18 cellular contexts compared by ENCODE assay signal in genomic region chr17:64723781-64724180, GRCh38.
A peak's percentile ranks its signal among the peaks of the same experiment; 100 is the strongest.
DNase-seq lines count a peak whose midpoint lies in the region; ATAC-seq and TF ChIP-seq lines count a peak whose summit lies in the region.
"Had no signal": no experiment of that assay in that cellular context is flagged by ENCODE, and none has a peak within 500 bp of the region (broad histone marks: within the 10 kb centered on the region; RNA-seq: fewer than 3 reads in every experiment).

No MANE protein-coding gene starts in this region.

- ATAC-seq in PC-3 = peak; percentile 28; the same call in 1 of the 2 replicates
- no peak for ATAC-seq in GM19397 (IDR thresholded peaks at IDR 0.05; ENCODE audit: unreplicated experiment)
- ATAC-seq in natural killer cell treated with Interleukin-12 subunit alpha and Interleukin-12 subunit beta and Interleukin-15 and Interleukin-18, amount 100 ng/mL, for 72 hours = no peak
- ATAC-seq: GM23338 had no signal

- TF ChIP-seq EP300 in esophagus muscularis mucosa (IDR thresholded peaks at IDR 0.05) = no peak

- H3K4me3 ChIP-seq in ACC112 (ENCODE audit: low read depth, low read length) (no peak overlapping the region), PC-3 (ENCODE audit: low read length) (no peak overlapping the region), esophagus muscularis mucosa (no peak overlapping the region), trophoblast cell (ENCODE audit: low read depth, low read length) (no peak overlapping the region), A673 (ENCODE audit: low read depth, low read length, poor library complexity, severe bottlenecking) (no peak overlapping the region), OCI-LY7 (ENCODE audit: low read depth, low read length, poor library complexity, severe bottlenecking) (no peak overlapping the region)
- H3K4me3 ChIP-seq: GM23338 had no signal

- no TSS peak for BruUV-seq in PC-3 (replicated peaks; lab: Mats Ljungman, UMichigan)
- no TSS peak for BruUV-seq in A673 (replicated peaks; lab: Mats Ljungman, UMichigan)
- no TSS peak for BruUV-seq in OCI-LY7 (replicated peaks; lab: Mats Ljungman, UMichigan)

- peak overlapping the region; percentile 51 for H2BK120ac ChIP-seq in trophoblast cell (ENCODE audit: insufficient read depth, low read length, poor library complexity)

- peak overlapping the region; percentile 80 for H2AFZ ChIP-seq in ACC112 (ENCODE audit: low read length, unreplicated experiment)
- H2AFZ ChIP-seq in PC-3 (ENCODE audit: low read length) = peak overlapping the region; percentile 64; the same call in 1 of the 2 replicates
- H2AFZ ChIP-seq in trophoblast cell (ENCODE audit: insufficient read depth, low read length, poor library complexity) = no peak overlapping the region
- no peak overlapping the region for H2AFZ ChIP-seq in OCI-LY7 (ENCODE audit: low read length)

- no peaks in the 10 kb centered on the region for H3K4me1 Mint-ChIP-seq in natural killer cell treated with Interleukin-12 subunit alpha and Interleukin-12 subunit beta and Interleukin-15 and Interleukin-18, amount 100 ng/mL, for 72 hours (ENCODE audit: low read depth in 2 of 2)
- H3K4me1 Mint-ChIP-seq: GM23338, memory B cell had no signal

- H4K12ac ChIP-seq in trophoblast cell (ENCODE audit: low read depth, low read length) = no peak overlapping the region

- H3K23ac ChIP-seq in trophoblast cell (ENCODE audit: low read length) = no peak overlapping the region

- H4K91ac ChIP-seq in trophoblast cell (ENCODE audit: low read depth, low read length) = peak overlapping the region; percentile 87

- no peaks in the 10 kb centered on the region for H3K27me3 ChIP-seq in ACC112 (ENCODE audit: insufficient read depth, low read length)
- H3K27me3 ChIP-seq in PC-3 (ENCODE audit: low read length) = no peaks in the 10 kb centered on the region
- H3K27me3 ChIP-seq in esophagus muscularis mucosa = no peaks in the 10 kb centered on the region
- no peaks in the 10 kb centered on the region for H3K27me3 ChIP-seq in trophoblast cell (ENCODE audit: insufficient read depth, low read length)
- no peaks in the 10 kb centered on the region for H3K27me3 ChIP-seq in A673 (replicated peaks; ENCODE audit: insufficient read depth, low read depth, low read length, poor library complexity)

- H3K4me2 ChIP-seq in PC-3 (ENCODE audit: low read length) (no peak overlapping the region), trophoblast cell (ENCODE audit: low read length) (no peak overlapping the region), OCI-LY7 (ENCODE audit: low read length) (no peak overlapping the region)
- H3K4me2 ChIP-seq: GM23338 had no signal

- H3K14ac ChIP-seq in trophoblast cell (ENCODE audit: low read length) = no peak overlapping the region

- H3K4me3 Mint-ChIP-seq in natural killer cell treated with Interleukin-12 subunit alpha and Interleukin-12 subunit beta and Interleukin-15 and Interleukin-18, amount 100 ng/mL, for 72 hours = no peak overlapping the region
- H3K4me3 Mint-ChIP-seq: GM23338, memory B cell had no signal

- DNase-seq in PC-3 = no peak
- DNase-seq in esophagus muscularis mucosa (ENCODE audit: extremely low spot score) = no peak
- no peak for DNase-seq in trophoblast cell
- no peak for DNase-seq in natural killer cell treated with Interleukin-12 subunit alpha and Interleukin-12 subunit beta and Interleukin-15 and Interleukin-18, amount 100 ng/mL, for 72 hours (ENCODE audit: low spot score)
- no peak for DNase-seq in A673 (ENCODE audit: low spot score)
- no peak for DNase-seq in OCI-LY7 (ENCODE audit: low spot score)
- DNase-seq: activated CD4-positive, alpha-beta T cell treated with anti-CD3 and anti-CD28 coated beads, Interleukin-2, amount 50 U/mL, for 1 hour; activated CD8-positive, alpha-beta memory T cell treated with anti-CD3 and anti-CD28 coated beads, Interleukin-2, amount 50 U/mL, for 4 hours; cortex of kidney; NCI-H510A treated with DMSO at 0.1 percent for 48 hours; occipital lobe; retina; T-helper 9 cell had no signal

- H3K79me1 ChIP-seq in trophoblast cell (ENCODE audit: low read length) = peaks cover 13% of the 10 kb centered on the region

- no peaks in the 10 kb centered on the region for H3F3A ChIP-seq in PC-3 (ENCODE audit: low read length, unreplicated experiment)

- no peak for TF ChIP-seq POLR2A in esophagus muscularis mucosa (IDR thresholded peaks at IDR 0.05; ENCODE audit: low read depth)

- no peaks in the 10 kb centered on the region for H3K9me3 ChIP-seq in PC-3 (ENCODE audit: low read length)
- no peaks in the 10 kb centered on the region for H3K9me3 ChIP-seq in esophagus muscularis mucosa
- H3K9me3 ChIP-seq in trophoblast cell (ENCODE audit: insufficient read depth, low read depth, low read length) = no peaks in the 10 kb centered on the region
- no peaks in the 10 kb centered on the region for H3K9me3 ChIP-seq in A673 (ENCODE audit: low read depth, low read length, poor library complexity, severe bottlenecking)
- H3K9me3 ChIP-seq in OCI-LY7 (ENCODE audit: low read length) = no peaks in the 10 kb centered on the region

- H4K20me1 ChIP-seq in PC-3 (ENCODE audit: low read length) (no peaks in the 10 kb centered on the region), OCI-LY7 (ENCODE audit: insufficient read depth, low read length) (no peaks in the 10 kb centered on the region)

- 71% methylated on average over 2 of the region's 2 CpGs for WGBS in esophagus muscularis mucosa
- WGBS in trophoblast cell (ENCODE audit: extremely low coverage, insufficient coverage, insufficient read length) = no CpG with 5 or more reads among the region's 2 CpGs

- no peak overlapping the region for H2AK5ac ChIP-seq in trophoblast cell (ENCODE audit: low read length)

- POLR2A ChIA-PET in PC-3 (lab: Charles Lee; ENCODE audit: unreplicated experiment) (no interaction called here), A673 (lab: Charles Lee; ENCODE audit: low non-redundant PET) (no interaction called here), OCI-LY7 (lab: Charles Lee) (no interaction called here)

- H3K9me2 ChIP-seq in PC-3 (replicated peaks; ENCODE audit: low read length) (no peaks in the 10 kb centered on the region), OCI-LY7 (ENCODE audit: insufficient read depth, low read length) (no peaks in the 10 kb centered on the region)

- no peak overlapping the region for H4K8ac ChIP-seq in trophoblast cell (ENCODE audit: low read depth, low read length)

- H3K4ac ChIP-seq in trophoblast cell (ENCODE audit: low read depth, low read length) = no peak overlapping the region

- H2BK5ac ChIP-seq in trophoblast cell (ENCODE audit: low read depth, low read length, poor library complexity) = peak overlapping the region; percentile 40

- H3K18ac ChIP-seq in trophoblast cell (ENCODE audit: low read length) = no peak overlapping the region

- no peaks in the 10 kb centered on the region for H3K27me3 Mint-ChIP-seq in natural killer cell treated with Interleukin-12 subunit alpha and Interleukin-12 subunit beta and Interleukin-15 and Interleukin-18, amount 100 ng/mL, for 72 hours

- no peak overlapping the region for H3K27ac Mint-ChIP-seq in natural killer cell treated with Interleukin-12 subunit alpha and Interleukin-12 subunit beta and Interleukin-15 and Interleukin-18, amount 100 ng/mL, for 72 hours
- H3K27ac Mint-ChIP-seq: GM23338, memory B cell had no signal

- no peaks in the 10 kb centered on the region for H3K36me3 Mint-ChIP-seq in natural killer cell treated with Interleukin-12 subunit alpha and Interleukin-12 subunit beta and Interleukin-15 and Interleukin-18, amount 100 ng/mL, for 72 hours
- H3K36me3 Mint-ChIP-seq: memory B cell had no signal

- no peak overlapping the region for H2BK12ac ChIP-seq in trophoblast cell (ENCODE audit: low read length)

- H3K36me3 ChIP-seq in ACC112 (ENCODE audit: insufficient read depth, low read length) = no peaks in the 10 kb centered on the region
- no peaks in the 10 kb centered on the region for H3K36me3 ChIP-seq in PC-3 (ENCODE audit: low read depth, low read length)
- H3K36me3 ChIP-seq in esophagus muscularis mucosa = no peaks in the 10 kb centered on the region
- no peaks in the 10 kb centered on the region for H3K36me3 ChIP-seq in trophoblast cell (ENCODE audit: control insufficient read depth in 1 of 2, insufficient read depth in 2 of 2, low read length in 2 of 2)
- H3K36me3 ChIP-seq in A673 (ENCODE audit: insufficient read depth, low read length, poor library complexity, severe bottlenecking) = no peaks in the 10 kb centered on the region
- no peaks in the 10 kb centered on the region for H3K36me3 ChIP-seq in OCI-LY7 (ENCODE audit: insufficient read depth, low read length)

- no peaks in the 10 kb centered on the region for H3K79me2 ChIP-seq in ACC112 (ENCODE audit: control insufficient read depth, insufficient read depth, low read length, unreplicated experiment)
- H3K79me2 ChIP-seq in PC-3 (ENCODE audit: low read length) = no peaks in the 10 kb centered on the region
- no peaks in the 10 kb centered on the region for H3K79me2 ChIP-seq in trophoblast cell (ENCODE audit: control insufficient read depth, insufficient read depth, low read length, poor library complexity)
- H3K79me2 ChIP-seq in OCI-LY7 (ENCODE audit: insufficient read depth, low read depth, low read length) = no peaks in the 10 kb centered on the region

- H3K4me1 ChIP-seq in ACC112 (ENCODE audit: control insufficient read depth, insufficient read depth, low read length, unreplicated experiment) = peaks cover 24% of the 10 kb centered on the region
- H3K4me1 ChIP-seq in PC-3 (ENCODE audit: insufficient read depth, low read length) = peaks cover 7% of the 10 kb centered on the region
- H3K4me1 ChIP-seq in esophagus muscularis mucosa = peaks cover 5 to 18% (median 11%) of the 10 kb centered on the region in 4 donors
- H3K4me1 ChIP-seq in trophoblast cell (ENCODE audit: control insufficient read depth in 1 of 2, insufficient read depth in 2 of 2, low read length in 2 of 2) = peaks cover 7 to 8% of the 10 kb centered on the region in 2 experiments
- H3K4me1 ChIP-seq in A673 (ENCODE audit: insufficient read depth, low read length, poor library complexity, severe bottlenecking) = no peaks in the 10 kb centered on the region
- no peaks in the 10 kb centered on the region for H3K4me1 ChIP-seq in OCI-LY7 (ENCODE audit: insufficient read depth, low read length, poor library complexity, severe bottlenecking)

- H3K27ac ChIP-seq in ACC112 (ENCODE audit: low read depth, low read length) (peak overlapping the region; percentile 36), PC-3 (ENCODE audit: low read length) (no peak overlapping the region), esophagus muscularis mucosa (replicated peaks in 1 of 4) (peak overlapping the region; percentile 25 to 64 (median 52)), trophoblast cell (ENCODE audit: low read depth, low read length) (no peak overlapping the region), A673 (ENCODE audit: low read depth, low read length, poor library complexity, severe bottlenecking) (no peak overlapping the region), OCI-LY7 (ENCODE audit: low read depth, low read length, poor library complexity, severe bottlenecking) (no peak overlapping the region)
- H3K27ac ChIP-seq: C4-2B had no signal

- CTCF ChIA-PET in PC-3 (lab: Charles Lee) = interaction anchor here (0.6 kb wide), 2 partner anchors 46 to 54 kb away, joined by 3 to 10 read pairs; no protein-coding TSS in a partner anchor
- CTCF ChIA-PET in A673 (lab: Charles Lee) = interaction anchor here (0.5 kb wide), 1 partner anchor 16 kb away, joined by 8 read pairs; no protein-coding TSS in a partner anchor
- CTCF ChIA-PET in OCI-LY7 (lab: Charles Lee; ENCODE audit: unreplicated experiment) = no interaction called here

- intact Hi-C loops in PC-3 (cut with micrococcal nuclease) (no loop called here), esophagus muscularis mucosa (cut with DNase I) (no loop called here), A673 (cut with micrococcal nuclease; ENCODE audit: unreplicated experiment) (no loop called here), OCI-LY7 (cut with micrococcal nuclease; ENCODE audit: unreplicated experiment) (no loop called here)

- TF ChIP-seq CTCF in PC-3 (conservative IDR thresholded peaks at IDR 0.05; ENCODE audit: low read depth, low read length) = no peak
- no peak for TF ChIP-seq CTCF in esophagus muscularis mucosa (IDR thresholded peaks at IDR 0.05)
- TF ChIP-seq CTCF in A673 (conservative IDR thresholded peaks at IDR 0.05; ENCODE audit: low read depth, low read length) = no peak
- TF ChIP-seq CTCF in OCI-LY7 (conservative IDR thresholded peaks at IDR 0.05; ENCODE audit: low read length) = no peak

- no peak overlapping the region for H3K9ac ChIP-seq in PC-3 (ENCODE audit: low read length)
- no peak overlapping the region for H3K9ac ChIP-seq in trophoblast cell (ENCODE audit: low read length)

- H3K9me3 Mint-ChIP-seq in natural killer cell treated with Interleukin-12 subunit alpha and Interleukin-12 subunit beta and Interleukin-15 and Interleukin-18, amount 100 ng/mL, for 72 hours = no peaks in the 10 kb centered on the region
- H3K9me3 Mint-ChIP-seq: GM23338, memory B cell had no signal

Comparison
In these comparisons a context has a peak if more than half of its experiments do, and no peak if none do; other contexts are left out.
1. H2AFZ ChIP-seq: peak in ACC112 (single experiment) and PC-3 (single experiment); none in trophoblast cell (single experiment) and OCI-LY7 (single experiment).
2. H3K27ac ChIP-seq: peak in ACC112 (single experiment) and esophagus muscularis mucosa (4 of 4); none in PC-3 (single experiment), trophoblast cell (single experiment), A673 (single experiment) and OCI-LY7 (single experiment).